ENCODE assay signal across 14 cellular contexts in the genomic region with DNA sequence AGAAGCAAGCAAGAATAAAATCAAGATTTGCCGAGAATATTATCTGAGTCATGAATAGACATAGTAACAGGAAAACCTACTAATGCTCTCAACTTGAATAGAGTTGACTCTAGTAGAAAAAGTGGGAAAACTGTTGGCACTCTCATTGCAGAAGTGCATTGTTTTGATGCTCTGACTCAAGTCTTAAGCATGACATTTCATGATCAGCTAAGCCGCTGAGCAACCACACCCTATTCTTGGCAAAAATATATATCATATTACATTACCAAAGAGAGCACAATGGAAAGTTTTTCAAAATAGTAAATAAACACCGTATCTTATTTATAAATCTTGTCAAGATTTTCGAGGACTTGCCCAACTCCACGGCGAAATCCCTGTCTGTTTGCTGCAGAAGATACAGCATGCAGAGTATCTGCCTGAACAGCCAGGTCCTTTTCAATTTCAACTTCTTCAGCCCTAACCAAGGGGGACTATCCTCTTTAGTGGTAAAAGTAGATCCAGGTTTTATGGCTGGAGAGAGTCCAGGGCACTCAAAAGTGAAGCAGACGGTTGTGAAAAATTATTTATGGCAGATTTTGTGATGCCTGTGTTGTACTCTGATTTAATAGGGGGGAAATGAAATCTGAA. TPM values are rescaled to one million over a fixed set of nuclear protein-coding genes. Genes with fewer than 3 reads are reported as not detected.
DNase-seq lines count a peak whose midpoint lies in the region; ATAC-seq, FAIRE-seq and TF ChIP-seq lines count a peak whose summit lies in the region.
"Had no signal": no experiment of that assay in that cellular context is flagged by ENCODE, and none has a peak within 500 bp of the region (broad histone marks: within the 10 kb centered on the region; RNA-seq: fewer than 3 reads in every experiment).

No MANE protein-coding gene starts in this region.

- TF ChIP-seq POLR2A in GM12892 (IDR thresholded peaks at IDR 0.05; ENCODE audit: low read depth, low read length), result no peak
- TF ChIP-seq POLR2A in erythroblast (IDR thresholded peaks at IDR 0.05; ENCODE audit: low read length), result no peak

- H3K4me1 ChIP-seq in mesenchymal stem cell (ENCODE audit: control insufficient read depth, insufficient read depth, low read depth, low read length), result peaks cover 1% of the 10 kb centered on the region
- H3K4me1 ChIP-seq: body of pancreas had no signal

- H3K4me3 ChIP-seq in MG63, result peak overlapping the region; percentile 17
- peak overlapping the region in 1 of 2 experiments; percentile 60 for H3K4me3 ChIP-seq in mesenchymal stem cell (ENCODE audit: insufficient read depth in 1 of 2, low read depth in 1 of 2, low read length in 2 of 2)
- H3K4me3 ChIP-seq: body of pancreas had no signal

- DNase-seq in AG09319 (ENCODE audit: extremely low read depth, low read depth) (peak; percentile 88), MG63 (peak; percentile 56), dermis blood vessel endothelial cell (peak; percentile 90), mesenchymal stem cell (peak; percentile 37), GM12892 (ENCODE audit: insufficient read length) (no peak), erythroblast (lab: John Stamatoyannopoulos, UW) (no peak), NCI-H446 (lab: John Stamatoyannopoulos, UW) (no peak)
- DNase-seq: activated T-cell treated with anti-CD3 and anti-CD28 coated beads, Interleukin-2, amount 50 U/mL, for 1 hour; body of pancreas; NCI-H526; stimulated activated CD4-positive, alpha-beta T cell treated with anti-CD3 and anti-CD28 coated beads, Interleukin-12 subunit alpha, Interleukin-12 subunit beta, amount 100 ng/mL, for 4 hours had no signal

- no peak for FAIRE-seq in GM12892 (lab: Jason Lieb, UNC)
- FAIRE-seq: frontal cortex had no signal

- H2BK120ac ChIP-seq in mesenchymal stem cell (ENCODE audit: low read depth, low read length), result peak overlapping the region; percentile 34

- no peak for TF ChIP-seq CTCF in AG09319 (IDR thresholded peaks at IDR 0.05; ENCODE audit: low read depth, low read length)

- no peaks in the 10 kb centered on the region for H3K9me3 ChIP-seq in MG63
- no peaks in the 10 kb centered on the region for H3K9me3 ChIP-seq in mesenchymal stem cell (ENCODE audit: control insufficient read depth, low read length)
- H3K9me3 ChIP-seq: body of pancreas had no signal

- H3K4me2 ChIP-seq in mesenchymal stem cell (ENCODE audit: low read length, poor library complexity, severe bottlenecking), result no peak overlapping the region

- no peak overlapping the region for H2BK12ac ChIP-seq in mesenchymal stem cell (ENCODE audit: low read length in 2 of 2)

- H2BK5ac ChIP-seq in mesenchymal stem cell (ENCODE audit: low read depth, low read length, poor library complexity, severe bottlenecking), result no peak overlapping the region

- H3K79me1 ChIP-seq in mesenchymal stem cell (replicated peaks; ENCODE audit: low read length, poor library complexity, severe bottlenecking), result no peaks in the 10 kb centered on the region

- H3K4ac ChIP-seq in mesenchymal stem cell (ENCODE audit: low read depth in 1 of 2, low read length in 2 of 2), result no peak overlapping the region

- no peak overlapping the region for H2BK15ac ChIP-seq in mesenchymal stem cell (ENCODE audit: low read depth, poor library complexity, severe bottlenecking)

- no peak overlapping the region for H4K8ac ChIP-seq in mesenchymal stem cell (ENCODE audit: low read length)

- no peak overlapping the region for H2AK5ac ChIP-seq in mesenchymal stem cell (ENCODE audit: low read length, severe bottlenecking)

- no peak overlapping the region for H3K14ac ChIP-seq in mesenchymal stem cell (ENCODE audit: low read length in 2 of 2)

- no peak overlapping the region for H4K91ac ChIP-seq in mesenchymal stem cell (ENCODE audit: low read length)

- no peak overlapping the region for H2AFZ ChIP-seq in mesenchymal stem cell (ENCODE audit: low read depth, low read length)

- no peak for ATAC-seq in HG02588 (IDR thresholded peaks at IDR 0.05; ENCODE audit: unreplicated experiment)
- ATAC-seq: body of pancreas, left lobe of liver had no signal

- H3K9ac ChIP-seq in mesenchymal stem cell (ENCODE audit: low read length), result peak overlapping the region; percentile 88

- H3K23ac ChIP-seq in mesenchymal stem cell (ENCODE audit: low read length in 2 of 2), result no peak overlapping the region

- H3K36me3 ChIP-seq in MG63 (no peaks in the 10 kb centered on the region), mesenchymal stem cell (ENCODE audit: control insufficient read depth in 1 of 2, insufficient read depth in 2 of 2, low read depth in 1 of 2, low read length in 2 of 2) (no peaks in the 10 kb centered on the region)

- no peak overlapping the region for H3K27ac ChIP-seq in mesenchymal stem cell (ENCODE audit: low read length, poor library complexity, severe bottlenecking)
- H3K27ac ChIP-seq: body of pancreas had no signal

- WGBS in mesenchymal stem cell, result 25% methylated on average over 5 of the region's 7 CpGs

- H3K27me3 ChIP-seq in MG63, result no peaks in the 10 kb centered on the region
- no peaks in the 10 kb centered on the region for H3K27me3 ChIP-seq in mesenchymal stem cell (ENCODE audit: control insufficient read depth in 1 of 2, insufficient read depth in 1 of 2, low read length in 2 of 2)
- H3K27me3 ChIP-seq: body of pancreas had no signal

- H3K18ac ChIP-seq in mesenchymal stem cell (ENCODE audit: low read depth in 1 of 2, low read length in 2 of 2), result no peak overlapping the region

RNA-seq across cellular contexts. Expression of a gene that starts 13.9 kb away (rescaled TPM):
- 62.9 and 67.7 TPM in 2 replicates for total RNA-seq in MG63 (2014; rRNA removed; shearing (Covaris generic); ENCODE audit: low replicate concordance)
- 6.0 and 15.8 TPM in 2 replicates for total RNA-seq in dermis blood vessel endothelial cell
- 0.65 TPM for polyA plus RNA-seq in mesenchymal stem cell (2013, experiment 1 of 2)
- 0.66 TPM for polyA plus RNA-seq in mesenchymal stem cell (2013, experiment 2 of 2)
- polyA plus RNA-seq in GM12892 (2012; ENCODE audit: missing spikeins), result not detected

Comparison
In these comparisons a context has a peak if more than half of its experiments do, and no peak if none do; other contexts are left out.
1. DNase-seq: peak in AG09319 (single experiment), MG63 (single experiment), dermis blood vessel endothelial cell (single experiment) and mesenchymal stem cell (single experiment); none in GM12892 (single experiment), erythroblast (0 of 2) and NCI-H446 (0 of 2).